Comparison of ENCODE assay signal across 20 cellular contexts in genomic region chr10:130553846-130554245, GRCh38.
"Had no signal": no experiment of that assay in that cellular context is flagged by ENCODE, and none has a peak within 500 bp of the region (broad histone marks: within the 10 kb centered on the region; RNA-seq: fewer than 3 reads in every experiment).

No MANE protein-coding gene starts in this region.

- H3K4me3 ChIP-seq: heart right ventricle, lung, ovary, prostate gland, spleen, thoracic aorta, upper lobe of right lung had no signal

- ATAC-seq: activated naive CD4-positive, alpha-beta T cell treated with anti-CD3 and anti-CD28 coated beads, Interleukin-2, amount 50 U/mL, for 72 hours; activated T-helper 17 cell treated with anti-CD3 and anti-CD28 coated beads, Interleukin-2, amount 50 U/mL, for 72 hours; heart right ventricle; left lobe of liver; naive thymus-derived CD8-positive, alpha-beta T cell; upper lobe of right lung had no signal

- H3K4me1 ChIP-seq: heart right ventricle, prostate gland, spleen, upper lobe of right lung had no signal

- H3K36me3 ChIP-seq: heart right ventricle, ovary, prostate gland, spleen, thoracic aorta, upper lobe of right lung had no signal

- H3K36me3 Mint-ChIP-seq: activated naive CD4-positive, alpha-beta T cell treated with anti-CD3 and anti-CD28 coated beads, Interleukin-2, amount 50 U/mL, for 72 hours; brain; mesothelial cell of epicardium; naive thymus-derived CD8-positive, alpha-beta T cell had no signal

- H3K27ac ChIP-seq: heart right ventricle, ovary, prostate gland, spleen, thoracic aorta, upper lobe of right lung had no signal

- H3K27me3 ChIP-seq: ovary, upper lobe of right lung had no signal

- H3K4me3 Mint-ChIP-seq: activated T-cell treated with anti-CD3 and anti-CD28 coated beads, Interleukin-2, amount 50 U/mL, for 24 hours; activated T-helper 17 cell treated with anti-CD3 and anti-CD28 coated beads, Interleukin-2, amount 50 U/mL, for 72 hours; brain; mesothelial cell of epicardium; naive thymus-derived CD8-positive, alpha-beta T cell had no signal

- H3K9me3 ChIP-seq: heart right ventricle, ovary, prostate gland, spleen, thoracic aorta, upper lobe of right lung had no signal

- H3K9me3 Mint-ChIP-seq: activated naive CD4-positive, alpha-beta T cell treated with anti-CD3 and anti-CD28 coated beads, Interleukin-2, amount 50 U/mL, for 72 hours; activated T-cell treated with anti-CD3 and anti-CD28 coated beads, Interleukin-2, amount 50 U/mL, for 24 hours; activated T-helper 17 cell treated with anti-CD3 and anti-CD28 coated beads, Interleukin-2, amount 50 U/mL, for 72 hours; mesothelial cell of epicardium; naive thymus-derived CD8-positive, alpha-beta T cell had no signal

- DNase-seq: activated CD4-positive, alpha-beta T cell treated with anti-CD3 and anti-CD28 coated beads for 1 hour; activated T-cell treated with anti-CD3 and anti-CD28 coated beads, Interleukin-2, amount 50 U/mL, for 24 hours; aorta; effector CD4-positive, alpha-beta T cell; heart right ventricle; kidney; naive thymus-derived CD8-positive, alpha-beta T cell; ovary; spleen; stimulated activated CD4-positive, alpha-beta T cell treated with anti-CD3 and anti-CD28 coated beads, Interleukin-4, amount 100 ng/mL, for 1 hour; stimulated activated naive CD4-positive, alpha-beta T cell treated with Interleukin-2 at 50 U/mL for 16 hours had no signal

- H3K4me1 Mint-ChIP-seq: activated T-helper 17 cell treated with anti-CD3 and anti-CD28 coated beads, Interleukin-2, amount 50 U/mL, for 72 hours; mesothelial cell of epicardium; naive thymus-derived CD8-positive, alpha-beta T cell had no signal

- H3K27me3 Mint-ChIP-seq: activated T-cell treated with anti-CD3 and anti-CD28 coated beads, Interleukin-2, amount 50 U/mL, for 24 hours had no signal

- H3K27ac Mint-ChIP-seq: activated naive CD4-positive, alpha-beta T cell treated with anti-CD3 and anti-CD28 coated beads, Interleukin-2, amount 50 U/mL, for 72 hours; activated T-cell treated with anti-CD3 and anti-CD28 coated beads, Interleukin-2, amount 50 U/mL, for 24 hours; activated T-helper 17 cell treated with anti-CD3 and anti-CD28 coated beads, Interleukin-2, amount 50 U/mL, for 72 hours; brain; mesothelial cell of epicardium; naive thymus-derived CD8-positive, alpha-beta T cell had no signal
